In genomic region chr1:38964140-38964548, GRCh38 we compare ENCODE assay signal across 10 cellular contexts. TPM values are rescaled to one million over a fixed set of nuclear protein-coding genes. Genes with fewer than 3 reads are reported as not detected.
DNase-seq lines count a peak whose midpoint lies in the region; ATAC-seq and TF ChIP-seq lines count a peak whose summit lies in the region.
"Had no signal": no experiment of that assay in that cellular context is flagged by ENCODE, and none has a peak within 500 bp of the region (broad histone marks: within the 10 kb centered on the region; RNA-seq: fewer than 3 reads in every experiment).

No MANE protein-coding gene starts in this region.

- H3K27ac ChIP-seq in osteoblast (ENCODE audit: low read depth, low read length), result no peak overlapping the region

- H3K4me3 Mint-ChIP-seq in T-helper 17 cell, result no peak overlapping the region
- no peak overlapping the region for H3K4me3 Mint-ChIP-seq in activated T-helper 1 cell treated with anti-CD3 and anti-CD28 coated beads, Interleukin-12 subunit alpha, Interleukin-12 subunit beta, Interleukin-2, Interleukin-4 antibody, amounts not matched to agents 30 ng/mL and 10 ng/mL and 1 ng/mL, durations not matched to agents 14 hours and 24 hours and 36 hours

- no peak overlapping the region for H3K27ac Mint-ChIP-seq in T-helper 17 cell
- no peak overlapping the region for H3K27ac Mint-ChIP-seq in activated T-helper 1 cell treated with anti-CD3 and anti-CD28 coated beads, Interleukin-12 subunit alpha, Interleukin-12 subunit beta, Interleukin-2, Interleukin-4 antibody, amounts not matched to agents 30 ng/mL and 10 ng/mL and 1 ng/mL, durations not matched to agents 14 hours and 24 hours and 36 hours

- ATAC-seq in T-helper 17 cell, result peak; percentile 46

- H3K36me3 ChIP-seq in osteoblast (ENCODE audit: insufficient read depth, low read length), result no peaks in the 10 kb centered on the region

- H3K27me3 ChIP-seq in osteoblast (ENCODE audit: insufficient read depth, low read length), result no peaks in the 10 kb centered on the region

- H2AFZ ChIP-seq in osteoblast (ENCODE audit: low read length), result no peak overlapping the region

- TF ChIP-seq CTCF in GM13977 (IDR thresholded peaks at IDR 0.05; ENCODE audit: extremely low read depth, insufficient read depth, missing control alignments) (peak; percentile 43), osteoblast (IDR thresholded peaks at IDR 0.05; ENCODE audit: extremely low read depth, low read depth, low read length) (no peak)

- in situ Hi-C loops in GM13977 (cut with MboI; ENCODE audit: low pct_unique_long_range_greater_than_20kb, low sequenced_read_pairs, unreplicated experiment), result no loop called here

- H3K4me2 ChIP-seq in osteoblast (ENCODE audit: insufficient read depth, low read length), result no peak overlapping the region

- peak; percentile 61 for DNase-seq in DMS53 (lab: John Stamatoyannopoulos, UW)
- no peak for DNase-seq in GM13977 (ENCODE audit: low spot score)
- DNase-seq in T-helper 17 cell, result no peak
- peak; percentile 29 for DNase-seq in iPS-NIHi7 (ENCODE audit: extremely low spot score)
- no peak for DNase-seq in HK-2 (ENCODE audit: unreplicated experiment)
- DNase-seq in activated T-helper 1 cell treated with anti-CD3 and anti-CD28 coated beads, Interleukin-12 subunit alpha, Interleukin-12 subunit beta, Interleukin-2, Interleukin-4 antibody, amounts not matched to agents 30 ng/mL and 10 ng/mL and 1 ng/mL, durations not matched to agents 14 hours and 24 hours and 36 hours (ENCODE audit: low spot score), result no peak
- no peak for DNase-seq in osteoblast (ENCODE audit: insufficient read length, low spot score, missing footprints)
- DNase-seq: NCI-H2081; stimulated activated CD8-positive, alpha-beta memory T cell treated with anti-CD3 and anti-CD28 coated beads, Interleukin-4, amount 100 ng/mL, for 48 hours had no signal

- H3K36me3 Mint-ChIP-seq in T-helper 17 cell (ENCODE audit: low read depth), result no peaks in the 10 kb centered on the region
- H3K36me3 Mint-ChIP-seq in activated T-helper 1 cell treated with anti-CD3 and anti-CD28 coated beads, Interleukin-12 subunit alpha, Interleukin-12 subunit beta, Interleukin-2, Interleukin-4 antibody, amounts not matched to agents 30 ng/mL and 10 ng/mL and 1 ng/mL, durations not matched to agents 14 hours and 24 hours and 36 hours (ENCODE audit: low read depth), result no peaks in the 10 kb centered on the region

- no peaks in the 10 kb centered on the region for H3K9me3 Mint-ChIP-seq in activated T-helper 1 cell treated with anti-CD3 and anti-CD28 coated beads, Interleukin-12 subunit alpha, Interleukin-12 subunit beta, Interleukin-2, Interleukin-4 antibody, amounts not matched to agents 30 ng/mL and 10 ng/mL and 1 ng/mL, durations not matched to agents 14 hours and 24 hours and 36 hours

- H4K20me1 ChIP-seq in osteoblast (ENCODE audit: insufficient read depth, low read length), result no peaks in the 10 kb centered on the region

- peaks cover 17% of the 10 kb centered on the region for H3K4me1 Mint-ChIP-seq in T-helper 17 cell
- H3K4me1 Mint-ChIP-seq in activated T-helper 1 cell treated with anti-CD3 and anti-CD28 coated beads, Interleukin-12 subunit alpha, Interleukin-12 subunit beta, Interleukin-2, Interleukin-4 antibody, amounts not matched to agents 30 ng/mL and 10 ng/mL and 1 ng/mL, durations not matched to agents 14 hours and 24 hours and 36 hours (ENCODE audit: low read depth), result no peaks in the 10 kb centered on the region

- intact Hi-C loops in activated T-helper 1 cell treated with anti-CD3 and anti-CD28 coated beads, Interleukin-12 subunit alpha, Interleukin-12 subunit beta, Interleukin-2, Interleukin-4 antibody, amounts not matched to agents 30 ng/mL and 10 ng/mL and 1 ng/mL, durations not matched to agents 14 hours and 24 hours and 36 hours (cut with micrococcal nuclease), result loop anchor here (5.0 kb wide), 1 partner anchor 862 kb away; no protein-coding TSS in a partner anchor

- H3K9me3 ChIP-seq in T-helper 17 cell (ENCODE audit: control insufficient read depth, low read length, poor library complexity, severe bottlenecking), result no peaks in the 10 kb centered on the region
- no peaks in the 10 kb centered on the region for H3K9me3 ChIP-seq in osteoblast (ENCODE audit: low read depth, low read length)

- peaks cover 15% of the 10 kb centered on the region for H3K4me1 ChIP-seq in osteoblast (ENCODE audit: insufficient read depth, low read length)

- H3K4me3 ChIP-seq in osteoblast (ENCODE audit: insufficient read depth, low read length), result no peak overlapping the region

- no peaks in the 10 kb centered on the region for H3K79me2 ChIP-seq in osteoblast (ENCODE audit: insufficient read depth, low read length)

- no peaks in the 10 kb centered on the region for H3K27me3 Mint-ChIP-seq in T-helper 17 cell
- H3K27me3 Mint-ChIP-seq in activated T-helper 1 cell treated with anti-CD3 and anti-CD28 coated beads, Interleukin-12 subunit alpha, Interleukin-12 subunit beta, Interleukin-2, Interleukin-4 antibody, amounts not matched to agents 30 ng/mL and 10 ng/mL and 1 ng/mL, durations not matched to agents 14 hours and 24 hours and 36 hours (ENCODE audit: insufficient read depth), result peaks cover 2% of the 10 kb centered on the region

RNA-seq across cellular contexts. Expression of gene RHBDL2, which starts 22.5 kb away (rescaled TPM):
- not detected for total RNA-seq in T-helper 17 cell
- total RNA-seq in activated T-helper 1 cell treated with anti-CD3 and anti-CD28 coated beads, Interleukin-12 subunit alpha, Interleukin-12 subunit beta, Interleukin-2, Interleukin-4 antibody, amounts not matched to agents 30 ng/mL and 10 ng/mL and 1 ng/mL, durations not matched to agents 14 hours and 24 hours and 36 hours, result not detected in 2 replicates
- 0.59 and 0.72 TPM in 2 replicates for total RNA-seq in osteoblast
- total RNA-seq: lung microvascular endothelial cell had no signal

RNA-seq across cellular contexts. Expression of gene AKIRIN1, which starts 26.9 kb away (rescaled TPM):
- 10 to 100 TPM; 74.2 to 82.1 TPM for total RNA-seq in T-helper 17 cell
- 78.1 and 78.5 TPM in 2 replicates for total RNA-seq in activated T-helper 1 cell treated with anti-CD3 and anti-CD28 coated beads, Interleukin-12 subunit alpha, Interleukin-12 subunit beta, Interleukin-2, Interleukin-4 antibody, amounts not matched to agents 30 ng/mL and 10 ng/mL and 1 ng/mL, durations not matched to agents 14 hours and 24 hours and 36 hours
- 35.1 and 42.1 TPM in 2 replicates for total RNA-seq in osteoblast

Comparison
In these comparisons a context has a peak if more than half of its experiments do, and no peak if none do; other contexts are left out.
1. DNase-seq: peak in DMS53 (single experiment) and iPS-NIHi7 (single experiment); none in GM13977 (single experiment), T-helper 17 cell (0 of 3), HK-2 (single experiment), activated T-helper 1 cell treated with anti-CD3 and anti-CD28 coated beads, Interleukin-12 subunit alpha, Interleukin-12 subunit beta, Interleukin-2, Interleukin-4 antibody, amounts not matched to agents 30 ng/mL and 10 ng/mL and 1 ng/mL, durations not matched to agents 14 hours and 24 hours and 36 hours (single experiment) and osteoblast (single experiment).